16 cellular contexts compared by ENCODE assay signal in the genomic region with DNA sequence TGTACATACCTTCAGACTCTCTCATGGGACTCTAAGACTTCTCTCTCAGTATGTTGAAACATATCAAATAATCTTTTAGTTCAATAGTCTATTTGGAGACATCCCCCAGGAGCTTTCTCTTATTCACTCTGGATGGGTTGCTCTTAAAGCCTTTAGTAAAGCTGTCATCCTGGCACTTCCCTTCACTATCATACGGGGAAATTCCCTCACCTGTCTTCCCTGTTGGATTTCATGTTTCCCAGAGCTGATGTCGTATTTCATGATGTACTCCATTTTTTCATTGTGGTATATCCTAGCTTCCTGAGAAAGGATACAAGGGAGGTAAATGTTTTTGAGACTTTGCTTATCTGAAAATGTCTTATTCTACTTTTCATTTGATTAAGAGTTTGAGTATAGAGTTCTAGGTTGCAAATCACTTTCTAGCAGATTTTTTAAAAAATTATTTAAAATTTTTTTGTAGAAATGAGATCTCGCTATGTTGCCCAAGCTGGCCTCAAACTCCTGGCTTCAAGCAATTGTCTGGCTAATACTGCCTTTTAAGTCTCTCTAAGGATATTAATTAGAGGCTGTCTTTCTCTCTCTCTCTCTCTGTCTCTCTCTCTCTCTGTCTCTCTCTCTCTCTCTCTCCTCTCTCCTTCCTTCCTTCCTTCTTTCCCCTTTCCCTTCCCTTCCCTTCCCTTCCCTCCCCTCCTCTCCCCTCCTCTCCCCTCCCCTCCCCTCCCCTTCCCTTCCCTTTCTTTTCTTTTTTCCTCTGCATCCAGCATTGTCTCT. TPM values are rescaled to one million over a fixed set of nuclear protein-coding genes. Genes with fewer than 3 reads are reported as not detected.
DNase-seq lines count a peak whose midpoint lies in the region; TF ChIP-seq lines count a peak whose summit lies in the region.
"Had no signal": no experiment of that assay in that cellular context is flagged by ENCODE, and none has a peak within 500 bp of the region (broad histone marks: within the 10 kb centered on the region; RNA-seq: fewer than 3 reads in every experiment).

No MANE protein-coding gene starts in this region.

- H3K4me3 Mint-ChIP-seq in activated CD4-positive, alpha-beta T cell treated with anti-CD3 and anti-CD28 coated beads, Interleukin-2, amount 10 ng/mL, durations not matched to agents 24 days and 14 days = no peak overlapping the region
- H3K4me3 Mint-ChIP-seq in brain (no peak overlapping the region), osteocyte (ENCODE audit: unreplicated experiment) (no peak overlapping the region)
- H3K4me3 Mint-ChIP-seq: nephron had no signal

- H3K9me3 ChIP-seq in PC-9 (ENCODE audit: insufficient read depth, low read depth) = no peaks in the 10 kb centered on the region
- H3K9me3 ChIP-seq: ascending aorta, thoracic aorta had no signal

- intact Hi-C loops in activated CD4-positive, alpha-beta T cell treated with anti-CD3 and anti-CD28 coated beads, Interleukin-2, amount 10 ng/mL, durations not matched to agents 24 days and 14 days (cut with micrococcal nuclease) = loop anchor here (5.0 kb wide), 1 partner anchor 195 kb away; the partner anchor contains the start of gene AKIRIN1
- intact Hi-C loops in PC-9 (cut with micrococcal nuclease; ENCODE audit: unreplicated experiment) = no loop called here

- H3K9me2 ChIP-seq in PC-9 (ENCODE audit: insufficient read depth) = no peaks in the 10 kb centered on the region

- peaks cover 69% of the 10 kb centered on the region for H3K79me2 ChIP-seq in PC-9 (ENCODE audit: low read depth)

- peaks cover 76% of the 10 kb centered on the region for H3K4me1 ChIP-seq in PC-9 (replicated peaks; ENCODE audit: insufficient read depth)

- no peaks in the 10 kb centered on the region for H4K20me1 ChIP-seq in PC-9 (ENCODE audit: insufficient read depth)

- TF ChIP-seq CTCF in PC-9 (conservative IDR thresholded peaks at IDR 0.05) (no peak), brain (conservative IDR thresholded peaks at IDR 0.05) (no peak), osteocyte (IDR thresholded peaks at IDR 0.05) (no peak)

- H3K4me1 Mint-ChIP-seq in activated CD4-positive, alpha-beta T cell treated with anti-CD3 and anti-CD28 coated beads, Interleukin-2, amount 10 ng/mL, durations not matched to agents 24 days and 14 days = peaks cover 74% of the 10 kb centered on the region
- H3K4me1 Mint-ChIP-seq in brain (peaks cover 82% of the 10 kb centered on the region), osteocyte (ENCODE audit: unreplicated experiment) (peaks cover 81% of the 10 kb centered on the region)

- H3K27me3 ChIP-seq in PC-9 (ENCODE audit: insufficient read depth, low read depth) = no peaks in the 10 kb centered on the region
- H3K27me3 ChIP-seq: ascending aorta had no signal

- no peaks in the 10 kb centered on the region for H3K9me3 Mint-ChIP-seq in activated CD4-positive, alpha-beta T cell treated with anti-CD3 and anti-CD28 coated beads, Interleukin-2, amount 10 ng/mL, durations not matched to agents 24 days and 14 days
- peaks cover 0 to 4% (median 2%) of the 10 kb centered on the region in 5 experiments for H3K9me3 Mint-ChIP-seq in brain
- H3K9me3 Mint-ChIP-seq in osteocyte (ENCODE audit: unreplicated experiment) = no peaks in the 10 kb centered on the region
- H3K9me3 Mint-ChIP-seq: nephron had no signal

- no peaks in the 10 kb centered on the region for H3K36me3 ChIP-seq in PC-9 (ENCODE audit: low read depth)
- H3K36me3 ChIP-seq: ascending aorta, thoracic aorta had no signal

- CTCF ChIA-PET in PC-9 (lab: Charles Lee) = interaction anchor here (0.6 kb wide), 1 partner anchor 482 kb away, joined by 10 read pairs; no protein-coding TSS in a partner anchor

- peak overlapping the region; percentile 77 for H3K27ac Mint-ChIP-seq in activated CD4-positive, alpha-beta T cell treated with anti-CD3 and anti-CD28 coated beads, Interleukin-2, amount 10 ng/mL, durations not matched to agents 24 days and 14 days
- peak overlapping the region in 3 of 5 experiments; percentile 29 to 76 (median 55) for H3K27ac Mint-ChIP-seq in brain
- peak overlapping the region; percentile 66 for H3K27ac Mint-ChIP-seq in osteocyte (ENCODE audit: unreplicated experiment)

- H3K27me3 Mint-ChIP-seq in activated CD4-positive, alpha-beta T cell treated with anti-CD3 and anti-CD28 coated beads, Interleukin-2, amount 10 ng/mL, durations not matched to agents 24 days and 14 days = no peaks in the 10 kb centered on the region
- H3K27me3 Mint-ChIP-seq in brain (no peaks in the 10 kb centered on the region), osteocyte (ENCODE audit: unreplicated experiment) (no peaks in the 10 kb centered on the region)

- no TSS peak for BruUV-seq in PC-9 (replicated peaks; lab: Mats Ljungman, UMichigan)

- DNase-seq in activated CD4-positive, alpha-beta T cell treated with anti-CD3 and anti-CD28 coated beads, Interleukin-2, amount 10 ng/mL, durations not matched to agents 24 days and 14 days = no peak
- no peak for DNase-seq in activated CD4-positive, alpha-beta T cell treated with anti-CD3 and anti-CD28 coated beads for 4 hours
- DNase-seq in PC-9 = no peak
- DNase-seq in osteocyte (ENCODE audit: extremely low spot score, unreplicated experiment) = no peak
- no peak for DNase-seq in NCI-H748 treated with DMSO at 0.1 percent for 48 hours (lab: John Stamatoyannopoulos, UW)
- no peak for DNase-seq in NCI-H2196 treated with DMSO at 0.1 percent for 48 hours (lab: John Stamatoyannopoulos, UW; ENCODE audit: unreplicated experiment)
- no peak for DNase-seq in cerebellum (ENCODE audit: low spot score)
- DNase-seq: activated CD8-positive, alpha-beta memory T cell treated with anti-CD3 and anti-CD28 coated beads, Interleukin-2, amount 50 U/mL, for 48 hours; GF-D8; NCI-H1048; NCI-H446 had no signal

- H2AFZ ChIP-seq in PC-9 = no peak overlapping the region

- H3K27ac ChIP-seq in PC-9 = peak overlapping the region; percentile 81
- H3K27ac ChIP-seq: SK-N-MC, thoracic aorta had no signal

- H3K36me3 Mint-ChIP-seq in activated CD4-positive, alpha-beta T cell treated with anti-CD3 and anti-CD28 coated beads, Interleukin-2, amount 10 ng/mL, durations not matched to agents 24 days and 14 days (ENCODE audit: low read depth) = no peaks in the 10 kb centered on the region
- peaks cover 38% of the 10 kb centered on the region for H3K36me3 Mint-ChIP-seq in brain
- H3K36me3 Mint-ChIP-seq in osteocyte (ENCODE audit: unreplicated experiment) = no peaks in the 10 kb centered on the region

- H3K4me2 ChIP-seq in PC-9 = no peak overlapping the region

- H3K4me3 ChIP-seq in PC-9 = no peak overlapping the region
- H3K4me3 ChIP-seq: ascending aorta, SK-N-MC, thoracic aorta had no signal

- POLR2A ChIA-PET in PC-9 (lab: Charles Lee; ENCODE audit: unreplicated experiment) = interaction anchor here (0.6 kb wide), 2 partner anchors 76 to 85 kb away, joined by 3 read pairs; no protein-coding TSS in a partner anchor

- peaks cover 71% of the 10 kb centered on the region for H3F3A ChIP-seq in PC-9 (ENCODE audit: insufficient read depth, low read depth)

RNA-seq across cellular contexts. Expression of gene MACF1, which starts 17.0 kb away (rescaled TPM):
- 203 and 204 TPM in 2 replicates for total RNA-seq in activated CD4-positive, alpha-beta T cell treated with anti-CD3 and anti-CD28 coated beads, Interleukin-2, amount 10 ng/mL, durations not matched to agents 24 days and 14 days
- total RNA-seq in PC-9 (2021) (189 and 199 TPM in 2 replicates), osteocyte (431 and 452 TPM in 2 replicates), cerebellum (417 TPM)
- polyA plus RNA-seq in brain (ENCODE audit: insufficient read depth, low read depth, low replicate concordance) = 79.3 TPM
